Comparison of ENCODE assay signal across 16 cellular contexts in genomic region chr4:130422255-130422654, GRCh38.
"Had no signal": no experiment of that assay in that cellular context is flagged by ENCODE, and none has a peak within 500 bp of the region (broad histone marks: within the 10 kb centered on the region; RNA-seq: fewer than 3 reads in every experiment).

No MANE protein-coding gene starts in this region.

- ATAC-seq: left lung; naive thymus-derived CD8-positive, alpha-beta T cell; stimulated activated naive B cell treated with anti-CD40 and anti-IgM and Interleukin-4, amounts not matched to agents 10 μg/mL and 1 μg/mL and 100 μg/mL, for 72 hours had no signal

- H3K27me3 ChIP-seq: brain microvascular endothelial cell, esophagus muscularis mucosa, left lung, tibial artery had no signal

- H3K9me3 ChIP-seq: esophagus muscularis mucosa, left lung, tibial artery had no signal

- DNase-seq: activated CD4-positive, alpha-beta T cell treated with anti-CD3 and anti-CD28 coated beads, Interleukin-2, amount 10 ng/mL, durations not matched to agents 7 days and 5 days; activated CD8-positive, alpha-beta memory T cell treated with anti-CD3 and anti-CD28 coated beads for 24 hours; activated naive CD4-positive, alpha-beta T cell; activated naive CD8-positive, alpha-beta T cell treated with anti-CD3 and anti-CD28 coated beads, Interleukin-2, amount 10 ng/mL, durations not matched to agents 7 days and 5 days; anterior cingulate cortex; brain microvascular endothelial cell; hippocampal formation; kidney; left lung; naive thymus-derived CD8-positive, alpha-beta T cell; posterior cingulate gyrus; stimulated activated CD4-positive, alpha-beta T cell treated with anti-CD3 and anti-CD28 coated beads, Interleukin-2, amount 100 ng/mL, for 48 hours; stimulated activated naive B cell treated with anti-CD40 and anti-IgM and Interleukin-4, amounts not matched to agents 10 μg/mL and 1 μg/mL and 100 μg/mL, for 72 hours; tibial artery had no signal

- H3K27ac ChIP-seq: brain microvascular endothelial cell, coronary artery, esophagus muscularis mucosa, left lung, tibial artery had no signal

- H3K4me1 ChIP-seq: esophagus muscularis mucosa, left lung, tibial artery had no signal

- H3K4me3 ChIP-seq: coronary artery, esophagus muscularis mucosa, left lung, tibial artery had no signal

- H3K36me3 ChIP-seq: brain microvascular endothelial cell, esophagus muscularis mucosa, left lung, tibial artery had no signal
